In genomic region chr17:11692688-11693087, GRCh38 we compare ENCODE assay signal across 28 cellular contexts.
"Had no signal": no experiment of that assay in that cellular context is flagged by ENCODE, and none has a peak within 500 bp of the region (broad histone marks: within the 10 kb centered on the region; RNA-seq: fewer than 3 reads in every experiment).

No MANE protein-coding gene starts in this region.

- H3K4me1 ChIP-seq: colonic mucosa, esophagus muscularis mucosa, esophagus squamous epithelium, foreskin keratinocyte, gastrocnemius medialis, gastroesophageal sphincter, heart left ventricle, heart right ventricle had no signal

- H3K9me3 ChIP-seq: colonic mucosa, esophagus muscularis mucosa, esophagus squamous epithelium, gastrocnemius medialis, gastroesophageal sphincter had no signal

- H3K36me3 ChIP-seq: colonic mucosa, esophagus muscularis mucosa, esophagus squamous epithelium, gastrocnemius medialis, gastroesophageal sphincter, heart left ventricle, heart right ventricle had no signal

- H3K27ac ChIP-seq: colonic mucosa, coronary artery, dorsolateral prefrontal cortex, epithelial cell of prostate, esophagus muscularis mucosa, esophagus squamous epithelium, foreskin keratinocyte, gastrocnemius medialis, gastroesophageal sphincter, heart left ventricle, heart right ventricle had no signal

- DNase-seq: colonic mucosa; cortex of kidney; dermis blood vessel endothelial cell; dorsolateral prefrontal cortex; effector CD4-positive, alpha-beta T cell; effector CD8-positive, alpha-beta T cell; effector memory CD4-positive, alpha-beta T cell; effector memory CD8-positive, alpha-beta T cell; endodermal cell; erythroblast; esophagus squamous epithelium; foreskin fibroblast; foreskin keratinocyte; foreskin melanocyte; gastrocnemius medialis; glutamatergic neuron; head of caudate nucleus; heart left ventricle; heart right ventricle had no signal

- FAIRE-seq: colon, endometrium, endothelial cell of umbilical vein, frontal cortex had no signal

- ATAC-seq: effector memory CD8-positive, alpha-beta T cell; esophagus mucosa; foreskin keratinocyte; gastrocnemius medialis; gastroesophageal sphincter; heart left ventricle; heart right ventricle had no signal

- H3K27me3 ChIP-seq: colonic mucosa, esophagus muscularis mucosa, esophagus squamous epithelium, foreskin keratinocyte, gastrocnemius medialis, heart left ventricle had no signal

- H3K4me3 ChIP-seq: colonic mucosa, coronary artery, dorsolateral prefrontal cortex, esophagus muscularis mucosa, esophagus squamous epithelium, gastrocnemius medialis, gastroesophageal sphincter, heart left ventricle, heart right ventricle had no signal
